1 cellular context compared by ENCODE assay signal in the genomic region with DNA sequence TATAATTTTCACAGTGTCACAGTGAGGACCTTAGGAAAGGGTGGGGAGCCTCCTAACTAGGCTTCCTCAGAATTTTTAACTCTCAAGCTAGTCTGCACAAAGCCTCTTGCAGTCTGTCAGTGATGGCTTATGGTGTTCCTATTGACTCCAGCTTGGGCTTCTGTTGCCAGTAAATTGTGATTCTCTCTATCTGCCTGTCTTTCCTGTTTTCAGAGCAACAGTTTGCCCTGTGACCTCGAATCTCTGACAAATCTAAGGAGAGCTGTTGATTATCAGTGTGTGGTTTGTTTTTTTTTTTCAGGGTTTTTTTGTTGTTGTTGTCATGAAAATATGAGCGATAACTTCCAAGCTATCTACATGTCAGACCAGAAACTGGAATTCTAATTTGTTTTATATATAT.
TF ChIP-seq lines count a peak whose summit lies in the region.

No MANE protein-coding gene starts in this region.

TF ChIP-seq in HepG2, 621 proteins besides CTCF, POLR2A, EP300 and RAD21 (continued from another document):
- no peak for TF ChIP-seq HMGXB3 (CRISPR knock-in tag; IDR thresholded peaks at IDR 0.05; ENCODE audit: borderline replicate concordance)
- TF ChIP-seq NFE2 (CRISPR knock-in tag; IDR thresholded peaks at IDR 0.05): no peak
- TF ChIP-seq, protein P1, sequence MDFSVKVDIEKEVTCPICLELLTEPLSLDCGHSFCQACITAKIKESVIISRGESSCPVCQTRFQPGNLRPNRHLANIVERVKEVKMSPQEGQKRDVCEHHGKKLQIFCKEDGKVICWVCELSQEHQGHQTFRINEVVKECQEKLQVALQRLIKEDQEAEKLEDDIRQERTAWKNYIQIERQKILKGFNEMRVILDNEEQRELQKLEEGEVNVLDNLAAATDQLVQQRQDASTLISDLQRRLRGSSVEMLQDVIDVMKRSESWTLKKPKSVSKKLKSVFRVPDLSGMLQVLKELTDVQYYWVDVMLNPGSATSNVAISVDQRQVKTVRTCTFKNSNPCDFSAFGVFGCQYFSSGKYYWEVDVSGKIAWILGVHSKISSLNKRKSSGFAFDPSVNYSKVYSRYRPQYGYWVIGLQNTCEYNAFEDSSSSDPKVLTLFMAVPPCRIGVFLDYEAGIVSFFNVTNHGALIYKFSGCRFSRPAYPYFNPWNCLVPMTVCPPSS (IDR thresholded peaks at IDR 0.05): no peak
- TF ChIP-seq RFX3 (CRISPR knock-in tag; IDR thresholded peaks at IDR 0.05): no peak
- no peak for TF ChIP-seq TFDP1 (CRISPR knock-in tag; IDR thresholded peaks at IDR 0.05; ENCODE audit: borderline replicate concordance)
- TF ChIP-seq ZNF530 (CRISPR knock-in tag; IDR thresholded peaks at IDR 0.05; ENCODE audit: low read depth): no peak
- TF ChIP-seq RFX1 (IDR thresholded peaks at IDR 0.05): no peak
- no peak for TF ChIP-seq ZNF550 (CRISPR knock-in tag; IDR thresholded peaks at IDR 0.05; ENCODE audit: borderline replicate concordance)
- no peak for TF ChIP-seq MYC (CRISPR knock-in tag; IDR thresholded peaks at IDR 0.05; ENCODE audit: borderline replicate concordance)
- no peak for TF ChIP-seq TCF7 (IDR thresholded peaks at IDR 0.05; ENCODE audit: low read depth)
